ENCODE assay signal across 16 cellular contexts in the genomic region with DNA sequence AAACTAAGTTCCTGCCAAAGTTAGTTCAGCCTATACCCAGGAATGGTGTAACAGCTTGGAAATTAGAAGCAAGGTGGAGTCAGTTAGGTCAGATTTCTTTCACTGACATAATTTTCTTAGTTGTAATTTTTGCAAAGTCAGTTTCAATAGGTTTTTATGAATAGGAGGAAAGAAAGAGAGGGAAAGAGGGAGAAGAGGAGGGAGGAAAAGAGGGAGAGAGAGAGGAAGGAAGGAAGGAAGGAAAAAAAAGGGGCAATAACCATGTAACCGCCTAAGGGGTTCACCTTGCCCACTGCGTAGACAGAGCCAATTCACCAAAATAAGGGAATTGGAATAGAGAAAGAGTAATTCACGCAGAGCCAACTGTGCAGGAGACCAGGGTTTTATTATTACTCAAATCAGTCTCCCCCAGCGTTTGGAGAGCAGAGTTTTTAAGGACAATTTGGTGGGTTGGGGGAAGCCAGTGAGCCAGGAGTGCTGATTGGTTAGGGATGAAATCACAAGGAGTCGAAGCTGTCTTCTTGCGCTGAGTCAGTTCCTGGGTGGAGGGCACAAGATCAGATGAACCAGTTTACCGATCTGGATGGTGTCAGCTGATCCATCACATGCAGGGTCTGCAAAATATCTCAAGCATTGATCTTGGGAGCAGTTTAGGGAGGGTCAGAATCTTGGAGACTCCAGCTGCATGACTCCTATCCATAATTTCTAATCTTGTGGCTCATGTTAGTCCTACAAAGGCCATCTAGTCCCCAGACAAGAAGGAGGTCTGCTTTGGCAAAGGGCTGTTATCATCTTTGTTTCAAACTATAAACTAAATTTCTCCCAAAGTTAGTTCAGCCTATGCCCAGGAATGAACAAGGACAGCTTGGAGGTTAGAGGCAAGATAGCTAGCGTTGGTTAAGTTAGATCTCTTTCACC.
DNase-seq lines count a peak whose midpoint lies in the region; ATAC-seq and TF ChIP-seq lines count a peak whose summit lies in the region.
"Had no signal": no experiment of that assay in that cellular context is flagged by ENCODE, and none has a peak within 500 bp of the region (broad histone marks: within the 10 kb centered on the region; RNA-seq: fewer than 3 reads in every experiment).

No MANE protein-coding gene starts in this region.

- peaks cover 83% of the 10 kb centered on the region for H3K4me1 Mint-ChIP-seq in CD8-positive, alpha-beta T cell (ENCODE audit: low read depth)
- H3K4me1 Mint-ChIP-seq in activated T-helper 2 cell treated with anti-CD3 and anti-CD28 coated beads, Interferon-gamma antibody, Interleukin-2, Interleukin-4, amounts not matched to agents 10 μg/mL and 5 μg/mL and 100 μg/mL, durations not matched to agents 14 hours and 24 hours and 36 hours (ENCODE audit: low read depth), result peaks cover 55% of the 10 kb centered on the region
- peaks cover 47 to 89% (median 87%) of the 10 kb centered on the region in 4 donors for H3K4me1 Mint-ChIP-seq in naive thymus-derived CD8-positive, alpha-beta T cell

- no peaks in the 10 kb centered on the region for H3K9me3 ChIP-seq in CD8-positive, alpha-beta T cell (ENCODE audit: low read length)
- H3K9me3 ChIP-seq in KOPT-K1 (ENCODE audit: insufficient read depth, low read length, poor library complexity, severe bottlenecking), result peaks cover 9% of the 10 kb centered on the region
- H3K9me3 ChIP-seq: left lung, Peyer's patch, right atrium auricular region, uterus had no signal

- peaks cover 77% of the 10 kb centered on the region for H3K4me1 ChIP-seq in CD8-positive, alpha-beta T cell (ENCODE audit: insufficient read depth, low read length)
- H3K4me1 ChIP-seq: right atrium auricular region, uterus had no signal

- peak in 2 of 7 experiments; percentile 34 to 43 for DNase-seq in CD8-positive, alpha-beta T cell
- DNase-seq in activated T-helper 2 cell treated with anti-CD3 and anti-CD28 coated beads, Interferon-gamma antibody, Interleukin-2, Interleukin-4, amounts not matched to agents 10 μg/mL and 5 μg/mL and 100 μg/mL, durations not matched to agents 14 hours and 24 hours and 36 hours (ENCODE audit: low spot score), result no peak
- peak in 1 of 10 donors; percentile 16 for DNase-seq in naive thymus-derived CD8-positive, alpha-beta T cell
- DNase-seq in NCI-H446 (lab: John Stamatoyannopoulos, UW) (no peak), RPMI8226 (no peak)
- DNase-seq: GM23248; left lung; Peyer's patch; stimulated activated CD4-positive, alpha-beta T cell treated with anti-CD3 and anti-CD28 coated beads, Interleukin-4, amount 100 ng/mL, for 24 hours; T1000; uterus had no signal

- peak overlapping the region; percentile 71 for H3K4me3 Mint-ChIP-seq in CD8-positive, alpha-beta T cell
- H3K4me3 Mint-ChIP-seq in activated T-helper 2 cell treated with anti-CD3 and anti-CD28 coated beads, Interferon-gamma antibody, Interleukin-2, Interleukin-4, amounts not matched to agents 10 μg/mL and 5 μg/mL and 100 μg/mL, durations not matched to agents 14 hours and 24 hours and 36 hours (ENCODE audit: low read depth), result peak overlapping the region; percentile 15
- H3K4me3 Mint-ChIP-seq in naive thymus-derived CD8-positive, alpha-beta T cell, result peak overlapping the region; percentile 62 to 98 (median 86)
- H3K4me3 Mint-ChIP-seq: nephron had no signal

- CTCF ChIA-PET in CD8-positive, alpha-beta T cell (lab: Charles Lee), result interaction anchor here (1.4 to 4.0 kb wide), 3 partner anchors 12 to 192 kb away, joined by 5 to 30 read pairs (median 15); no protein-coding TSS in a partner anchor

- no peak for ATAC-seq in CD8-positive, alpha-beta T cell
- no peak for ATAC-seq in naive thymus-derived CD8-positive, alpha-beta T cell
- ATAC-seq in activated CD4-positive, CD25-positive, alpha-beta regulatory T cell treated with anti-CD3 and anti-CD28 coated beads, Interleukin-2, amount 50 U/mL, for 24 hours, result no peak
- ATAC-seq: left lung had no signal

- POLR2A ChIA-PET in CD8-positive, alpha-beta T cell (lab: Charles Lee), result interaction anchor here (0.6 to 2.9 kb wide), 5 partner anchors 13 to 192 kb away, joined by 3 to 28 read pairs (median 4); no protein-coding TSS in a partner anchor
- POLR2A ChIA-PET in naive thymus-derived CD8-positive, alpha-beta T cell (lab: Charles Lee), result interaction anchor here (1.0 to 15.8 kb wide), 6 partner anchors 9 to 125 kb away, joined by 3 to 211 read pairs (median 18); partner anchors contain the start of genes AMIGO2 and PCED1B

- no peak for TF ChIP-seq CTCF in CD8-positive, alpha-beta T cell (IDR thresholded peaks at IDR 0.05)

- H3K9me3 Mint-ChIP-seq in CD8-positive, alpha-beta T cell, result no peaks in the 10 kb centered on the region
- no peaks in the 10 kb centered on the region for H3K9me3 Mint-ChIP-seq in activated T-helper 2 cell treated with anti-CD3 and anti-CD28 coated beads, Interferon-gamma antibody, Interleukin-2, Interleukin-4, amounts not matched to agents 10 μg/mL and 5 μg/mL and 100 μg/mL, durations not matched to agents 14 hours and 24 hours and 36 hours
- no peaks in the 10 kb centered on the region for H3K9me3 Mint-ChIP-seq in naive thymus-derived CD8-positive, alpha-beta T cell
- H3K9me3 Mint-ChIP-seq: nephron had no signal

- H3K27ac ChIP-seq in CD8-positive, alpha-beta T cell (ENCODE audit: low read depth, low read length), result no peak overlapping the region
- H3K27ac ChIP-seq in KOPT-K1 (ENCODE audit: low read depth, low read length, poor library complexity, severe bottlenecking), result peak overlapping the region; percentile 95
- H3K27ac ChIP-seq: GM23248, KMS-11, right atrium auricular region, uterus had no signal

- H3K36me3 ChIP-seq in CD8-positive, alpha-beta T cell (ENCODE audit: insufficient read depth, low read length), result peaks cover 45% of the 10 kb centered on the region
- peaks cover 35% of the 10 kb centered on the region for H3K36me3 ChIP-seq in KOPT-K1 (ENCODE audit: insufficient read depth, low read length)
- H3K36me3 ChIP-seq: Peyer's patch, right atrium auricular region, uterus had no signal

- intact Hi-C loops in CD8-positive, alpha-beta T cell (cut with DNase I, micrococcal nuclease), result loop anchor here (2.0 to 10.0 kb wide), 6 partner anchors 13 to 609 kb away; partner anchors contain the start of genes HDAC7 (in 1 of the 2) and RPAP3 (in 1 of the 2)
- intact Hi-C loops in activated T-helper 2 cell treated with anti-CD3 and anti-CD28 coated beads, Interferon-gamma antibody, Interleukin-2, Interleukin-4, amounts not matched to agents 10 μg/mL and 5 μg/mL and 100 μg/mL, durations not matched to agents 14 hours and 24 hours and 36 hours (cut with micrococcal nuclease), result loop anchor here (1.0 to 5.0 kb wide), 4 partner anchors 13 to 173 kb away; no protein-coding TSS in a partner anchor

- peaks cover 77% of the 10 kb centered on the region for H3K36me3 Mint-ChIP-seq in CD8-positive, alpha-beta T cell
- peaks cover 79% of the 10 kb centered on the region for H3K36me3 Mint-ChIP-seq in activated T-helper 2 cell treated with anti-CD3 and anti-CD28 coated beads, Interferon-gamma antibody, Interleukin-2, Interleukin-4, amounts not matched to agents 10 μg/mL and 5 μg/mL and 100 μg/mL, durations not matched to agents 14 hours and 24 hours and 36 hours (ENCODE audit: low read depth)
- peaks cover 27 to 85% (median 60%) of the 10 kb centered on the region in 3 donors for H3K36me3 Mint-ChIP-seq in naive thymus-derived CD8-positive, alpha-beta T cell

- no peaks in the 10 kb centered on the region for H3K27me3 Mint-ChIP-seq in CD8-positive, alpha-beta T cell (ENCODE audit: low read depth)
- no peaks in the 10 kb centered on the region for H3K27me3 Mint-ChIP-seq in activated T-helper 2 cell treated with anti-CD3 and anti-CD28 coated beads, Interferon-gamma antibody, Interleukin-2, Interleukin-4, amounts not matched to agents 10 μg/mL and 5 μg/mL and 100 μg/mL, durations not matched to agents 14 hours and 24 hours and 36 hours (ENCODE audit: low read depth)
- no peaks in the 10 kb centered on the region for H3K27me3 Mint-ChIP-seq in naive thymus-derived CD8-positive, alpha-beta T cell

- H3K4me3 ChIP-seq in CD8-positive, alpha-beta T cell (ENCODE audit: low read depth, low read length), result peak overlapping the region; percentile 33
- H3K4me3 ChIP-seq: GM23248, left lung, Peyer's patch, right atrium auricular region, uterus had no signal

- H3K27ac Mint-ChIP-seq in CD8-positive, alpha-beta T cell, result peak overlapping the region; percentile 92
- peak overlapping the region; percentile 86 for H3K27ac Mint-ChIP-seq in activated T-helper 2 cell treated with anti-CD3 and anti-CD28 coated beads, Interferon-gamma antibody, Interleukin-2, Interleukin-4, amounts not matched to agents 10 μg/mL and 5 μg/mL and 100 μg/mL, durations not matched to agents 14 hours and 24 hours and 36 hours
- H3K27ac Mint-ChIP-seq in naive thymus-derived CD8-positive, alpha-beta T cell, result peak overlapping the region; percentile 83 to 99 (median 91)
- H3K27ac Mint-ChIP-seq: nephron had no signal

- H3K27me3 ChIP-seq in CD8-positive, alpha-beta T cell (ENCODE audit: insufficient read depth, low read length), result no peaks in the 10 kb centered on the region
- H3K27me3 ChIP-seq: left lung, Peyer's patch, right atrium auricular region, uterus had no signal

Comparison
In these comparisons a context has a peak if more than half of its experiments do, and no peak if none do; other contexts are left out.
1. H3K4me3 Mint-ChIP-seq: peak in every context shown above with its lines; median percentile 86 in naive thymus-derived CD8-positive, alpha-beta T cell; 71 in CD8-positive, alpha-beta T cell; 15 in activated T-helper 2 cell treated with anti-CD3 and anti-CD28 coated beads, Interferon-gamma antibody, Interleukin-2, Interleukin-4, amounts not matched to agents 10 μg/mL and 5 μg/mL and 100 μg/mL, durations not matched to agents 14 hours and 24 hours and 36 hours.